Comparison of ENCODE assay signal across 9 cellular contexts in the genomic region with DNA sequence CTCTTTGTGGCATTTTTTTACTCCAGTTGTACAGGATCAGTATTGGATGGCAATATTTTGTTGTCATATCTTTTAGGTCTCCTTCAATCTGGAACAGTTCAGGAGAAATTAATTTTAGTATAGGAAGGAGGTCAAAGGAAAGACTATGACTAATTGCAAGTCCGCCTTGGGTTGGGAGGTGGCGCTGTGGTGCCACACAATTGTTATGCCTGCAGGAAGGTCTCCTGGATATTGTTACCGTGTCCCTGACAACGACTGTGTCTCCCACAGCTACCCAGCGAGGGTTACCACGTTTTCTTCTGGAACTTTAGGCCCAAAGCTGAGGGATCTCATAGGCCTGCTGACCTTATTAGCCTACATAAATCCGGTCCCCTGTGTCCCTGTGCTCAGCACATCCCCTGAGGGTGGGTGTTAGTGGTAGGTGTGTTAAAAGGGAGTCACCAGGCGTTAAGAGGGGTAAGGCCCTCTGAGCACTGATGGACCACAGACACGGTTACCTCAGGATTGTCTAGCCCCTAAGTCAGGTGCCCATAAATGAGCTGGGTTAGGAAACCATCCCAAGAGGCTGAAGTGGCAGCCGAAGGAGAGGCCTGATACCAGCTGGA. TPM values are rescaled to one million over a fixed set of nuclear protein-coding genes. Genes with fewer than 3 reads are reported as not detected.
DNase-seq lines count a peak whose midpoint lies in the region; ATAC-seq and TF ChIP-seq lines count a peak whose summit lies in the region.
"Had no signal": no experiment of that assay in that cellular context is flagged by ENCODE, and none has a peak within 500 bp of the region (broad histone marks: within the 10 kb centered on the region; RNA-seq: fewer than 3 reads in every experiment).

No MANE protein-coding gene starts in this region.

- H3K27me3 Mint-ChIP-seq in effector memory CD8-positive, alpha-beta T cell = peaks cover 0 to 7% of the 10 kb centered on the region in 2 donors
- no peaks in the 10 kb centered on the region for H3K27me3 Mint-ChIP-seq in mesothelial cell of epicardium (ENCODE audit: low read depth)

- ATAC-seq in HG03342 (IDR thresholded peaks at IDR 0.05; ENCODE audit: unreplicated experiment) = peak; percentile 64
- ATAC-seq in effector memory CD8-positive, alpha-beta T cell (replicated peaks) = peak; percentile 71

- peak overlapping the region in 1 of 2 donors; percentile 6 for H3K27ac Mint-ChIP-seq in effector memory CD8-positive, alpha-beta T cell
- no peak overlapping the region for H3K27ac Mint-ChIP-seq in mesothelial cell of epicardium
- H3K27ac Mint-ChIP-seq: immature natural killer cell had no signal

- H3K4me3 Mint-ChIP-seq in effector memory CD8-positive, alpha-beta T cell = no peak overlapping the region
- H3K4me3 Mint-ChIP-seq in mesothelial cell of epicardium = no peak overlapping the region
- H3K4me3 Mint-ChIP-seq: immature natural killer cell had no signal

- no peaks in the 10 kb centered on the region for H3K9me3 Mint-ChIP-seq in effector memory CD8-positive, alpha-beta T cell
- H3K9me3 Mint-ChIP-seq in mesothelial cell of epicardium = peaks cover 15% of the 10 kb centered on the region

- peaks cover 0 to 2% of the 10 kb centered on the region in 2 donors for H3K4me1 Mint-ChIP-seq in effector memory CD8-positive, alpha-beta T cell (ENCODE audit: low read depth in 2 of 2)
- peaks cover 37% of the 10 kb centered on the region for H3K4me1 Mint-ChIP-seq in mesothelial cell of epicardium
- H3K4me1 Mint-ChIP-seq: immature natural killer cell had no signal

- TF ChIP-seq CTCF in mesothelial cell of epicardium (IDR thresholded peaks at IDR 0.05; ENCODE audit: unreplicated experiment) = peak; percentile 79

- DNase-seq in NCI-H510A treated with DMSO at 0.1 percent for 48 hours (lab: John Stamatoyannopoulos, UW) (peak; percentile 83), NCI-H510A (lab: John Stamatoyannopoulos, UW) (no peak), NCI-H524 treated with DMSO at 0.1 percent for 48 hours (lab: John Stamatoyannopoulos, UW) (peak; percentile 28), mesothelial cell of epicardium (ENCODE audit: low spot score in 2 of 2, unreplicated experiment in 2 of 2) (peak; percentile 44 to 73)
- DNase-seq in activated CD4-positive, alpha-beta T cell treated with anti-CD3 and anti-CD28 coated beads, Interleukin-2, amount 50 U/mL, for 48 hours = peak; percentile 59 to 67
- DNase-seq in effector memory CD8-positive, alpha-beta T cell = peak; percentile 38 to 51 (median 43)
- peak; percentile 6 to 15 for DNase-seq in stimulated activated CD8-positive, alpha-beta memory T cell treated with anti-CD3 and anti-CD28 coated beads, Interleukin-7, amount 100 ng/mL, for 4 hours (ENCODE audit: low read depth in 2 of 2)

- H3K36me3 Mint-ChIP-seq in effector memory CD8-positive, alpha-beta T cell (ENCODE audit: insufficient read depth) = no peaks in the 10 kb centered on the region
- H3K36me3 Mint-ChIP-seq in mesothelial cell of epicardium = peaks cover 2% of the 10 kb centered on the region
- H3K36me3 Mint-ChIP-seq: immature natural killer cell had no signal

RNA-seq across cellular contexts. Expression of gene KCNAB1, which starts 31.5 kb away (rescaled TPM):
- 3.5 to 5.6 TPM (median 3.7 TPM) in 3 replicates for total RNA-seq in mesothelial cell of epicardium
